1 cellular context compared by ENCODE assay signal in genomic region chr16:72399811-72400210, GRCh38.
TF ChIP-seq lines count a peak whose summit lies in the region.

No MANE protein-coding gene starts in this region.

TF ChIP-seq in K562, 482 proteins besides CTCF, POLR2A, EP300 and RAD21 (continued from another document):
- TF ChIP-seq MGA (IDR thresholded peaks at IDR 0.05), result no peak
TF ChIP-seq in K562: peak in this region for 1.
